Comparison of ENCODE assay signal across 1 cellular context in the genomic region with DNA sequence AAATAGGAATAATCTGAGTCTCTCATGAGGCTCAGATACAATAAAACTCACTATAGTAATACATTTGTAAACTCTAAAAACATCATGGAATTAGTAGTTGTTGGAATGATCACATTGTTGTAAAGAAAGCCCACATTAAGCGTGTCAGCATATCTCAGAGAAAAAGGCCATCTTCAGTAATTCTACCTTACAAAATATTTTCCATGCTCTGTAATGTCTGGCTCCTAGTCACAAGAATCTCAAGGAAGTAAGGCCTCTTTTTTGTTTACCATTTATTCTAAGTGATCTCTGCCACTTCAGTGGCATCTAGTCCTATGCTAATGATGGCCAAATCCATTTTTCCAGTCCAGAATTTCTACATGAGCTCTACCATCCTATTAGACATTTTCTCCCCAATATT.
TF ChIP-seq lines count a peak whose summit lies in the region.

No MANE protein-coding gene starts in this region.

TF ChIP-seq in H1, 55 proteins besides CTCF, POLR2A, EP300 and RAD21:
- TF ChIP-seq, protein P1, sequence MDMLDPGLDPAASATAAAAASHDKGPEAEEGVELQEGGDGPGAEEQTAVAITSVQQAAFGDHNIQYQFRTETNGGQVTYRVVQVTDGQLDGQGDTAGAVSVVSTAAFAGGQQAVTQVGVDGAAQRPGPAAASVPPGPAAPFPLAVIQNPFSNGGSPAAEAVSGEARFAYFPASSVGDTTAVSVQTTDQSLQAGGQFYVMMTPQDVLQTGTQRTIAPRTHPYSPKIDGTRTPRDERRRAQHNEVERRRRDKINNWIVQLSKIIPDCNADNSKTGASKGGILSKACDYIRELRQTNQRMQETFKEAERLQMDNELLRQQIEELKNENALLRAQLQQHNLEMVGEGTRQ (IDR thresholded peaks at IDR 0.05; ENCODE audit: low read length), result no peak
- no peak for TF ChIP-seq RNF2 (IDR thresholded peaks at IDR 0.05; ENCODE audit: borderline replicate concordance, low read depth, low read length, missing control alignments, poor library complexity, severe bottlenecking)
- TF ChIP-seq, protein P2, sequence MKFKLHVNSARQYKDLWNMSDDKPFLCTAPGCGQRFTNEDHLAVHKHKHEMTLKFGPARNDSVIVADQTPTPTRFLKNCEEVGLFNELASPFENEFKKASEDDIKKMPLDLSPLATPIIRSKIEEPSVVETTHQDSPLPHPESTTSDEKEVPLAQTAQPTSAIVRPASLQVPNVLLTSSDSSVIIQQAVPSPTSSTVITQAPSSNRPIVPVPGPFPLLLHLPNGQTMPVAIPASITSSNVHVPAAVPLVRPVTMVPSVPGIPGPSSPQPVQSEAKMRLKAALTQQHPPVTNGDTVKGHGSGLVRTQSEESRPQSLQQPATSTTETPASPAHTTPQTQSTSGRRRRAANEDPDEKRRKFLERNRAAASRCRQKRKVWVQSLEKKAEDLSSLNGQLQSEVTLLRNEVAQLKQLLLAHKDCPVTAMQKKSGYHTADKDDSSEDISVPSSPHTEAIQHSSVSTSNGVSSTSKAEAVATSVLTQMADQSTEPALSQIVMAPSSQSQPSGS (IDR thresholded peaks at IDR 0.05; ENCODE audit: low read length), result no peak
TF ChIP-seq in H1: peak in this region for 0.
